In genomic region chr11:57214494-57214893, GRCh38 we compare ENCODE assay signal across 11 cellular contexts. TPM values are rescaled to one million over a fixed set of nuclear protein-coding genes. Genes with fewer than 3 reads are reported as not detected.
DNase-seq lines count a peak whose midpoint lies in the region; ATAC-seq and TF ChIP-seq lines count a peak whose summit lies in the region.
"Had no signal": no experiment of that assay in that cellular context is flagged by ENCODE, and none has a peak within 500 bp of the region (broad histone marks: within the 10 kb centered on the region; RNA-seq: fewer than 3 reads in every experiment).

No MANE protein-coding gene starts in this region.

- no peak overlapping the region for H2BK12ac ChIP-seq in H9 (ENCODE audit: insufficient read length, low read depth, low read length)

- no peak for TF ChIP-seq CTCF in esophagus squamous epithelium (IDR thresholded peaks at IDR 0.05)
- no peak for TF ChIP-seq CTCF in stomach (IDR thresholded peaks at IDR 0.05)
- no peak for TF ChIP-seq CTCF in H9 (conservative IDR thresholded peaks at IDR 0.05)

- H3K27ac ChIP-seq in esophagus squamous epithelium (peak overlapping the region in 1 of 4 donors; percentile 16), stomach (peak overlapping the region in 1 of 5 donors; percentile 14), H9 (ENCODE audit: insufficient read length, low read depth, low read length) (no peak overlapping the region)

- no peak overlapping the region for H3K4me3 Mint-ChIP-seq in H9

- H3K18ac ChIP-seq in H9 (ENCODE audit: insufficient read length, low read depth, low read length): no peak overlapping the region

- peaks cover 2% of the 10 kb centered on the region for H3K27me3 Mint-ChIP-seq in H9 (ENCODE audit: low read depth)

- no peak overlapping the region for H3K4ac ChIP-seq in H9 (ENCODE audit: low read depth, low read length)

- H2BK120ac ChIP-seq in H9 (ENCODE audit: low read depth, low read length, poor library complexity, severe bottlenecking): no peak overlapping the region

- H4K5ac ChIP-seq in H9 (ENCODE audit: insufficient read length, low read depth, low read length): no peak overlapping the region

- H4K91ac ChIP-seq in H9 (ENCODE audit: insufficient read length, low read depth, low read length): no peak overlapping the region

- DNase-seq in EL (peak; percentile 79), fibroblast of the conjunctiva (ENCODE audit: low read depth) (peak; percentile 45), NCI-H146 treated with DMSO at 0.1 percent for 48 hours (lab: John Stamatoyannopoulos, UW; ENCODE audit: unreplicated experiment) (no peak), esophagus squamous epithelium (lab: John Stamatoyannopoulos, UW) (no peak), stomach (no peak), H9 (no peak)
- DNase-seq: activated naive CD4-positive, alpha-beta T cell treated with Interleukin-2 at 50 U/mL for 16 hours; NCI-H1436 had no signal

- no peaks in the 10 kb centered on the region for H3K9me3 Mint-ChIP-seq in H9

- no peak overlapping the region for H2BK15ac ChIP-seq in H9 (ENCODE audit: low read depth, low read length)

- no peak for TF ChIP-seq POLR2A in esophagus squamous epithelium (IDR thresholded peaks at IDR 0.05)
- no peak for TF ChIP-seq POLR2A in stomach (IDR thresholded peaks at IDR 0.05)

- H2AFZ ChIP-seq in neuron (ENCODE audit: low read depth, low read length) (peak overlapping the region; percentile 6), H9 (ENCODE audit: low read length) (no peak overlapping the region)

- no peak overlapping the region for H3K27ac Mint-ChIP-seq in H9

- no peaks in the 10 kb centered on the region for H3K79me2 ChIP-seq in H9 (ENCODE audit: insufficient read depth, low read length)

- TF ChIP-seq EP300 in stomach (IDR thresholded peaks at IDR 0.05): no peak

- no peak overlapping the region for H2BK5ac ChIP-seq in H9 (ENCODE audit: insufficient read length, low read length)

- no peak overlapping the region for H3K23ac ChIP-seq in H9 (ENCODE audit: insufficient read length, low read depth, low read length)

- 22 to 50% methylated on average over 3 of the region's 3 CpGs for WGBS in esophagus squamous epithelium, 2 donors
- 49 to 54% (median 51%) methylated on average over 3 of the region's 3 CpGs for WGBS in stomach, 5 donors
- no CpG with 5 or more reads among the region's 3 CpGs for WGBS in H9 (ENCODE audit: extremely low coverage, insufficient read length, low lambda C conversion rate)

- no peaks in the 10 kb centered on the region for H3K36me3 ChIP-seq in neuron (ENCODE audit: insufficient read depth, low read length)
- H3K36me3 ChIP-seq in esophagus squamous epithelium: no peaks in the 10 kb centered on the region
- no peaks in the 10 kb centered on the region for H3K36me3 ChIP-seq in stomach

- H2BK20ac ChIP-seq in H9 (ENCODE audit: low read depth, low read length, poor library complexity, severe bottlenecking): no peak overlapping the region

- H3K27me3 ChIP-seq in neuron (ENCODE audit: insufficient read depth, low read length) (no peaks in the 10 kb centered on the region), esophagus squamous epithelium (peaks cover 0 to 11% (median 0%) of the 10 kb centered on the region in 4 donors), stomach (peaks cover 0 to 3% (median 0%) of the 10 kb centered on the region in 3 donors), H9 (ENCODE audit: insufficient read depth, low read length) (no peaks in the 10 kb centered on the region)

- H3K14ac ChIP-seq in H9 (ENCODE audit: insufficient read depth, low read length): no peak overlapping the region

- no peaks in the 10 kb centered on the region for H3K23me2 ChIP-seq in H9 (ENCODE audit: insufficient read length, low read depth, low read length, poor library complexity, severe bottlenecking)

- H3T11ph ChIP-seq in H9 (ENCODE audit: low read length): no peak overlapping the region

- intact Hi-C loops in esophagus squamous epithelium (cut with DNase I) (no loop called here), stomach (cut with DNase I; ENCODE audit: low total_unique reads) (no loop called here)

- no peaks in the 10 kb centered on the region for H3K36me3 Mint-ChIP-seq in H9 (ENCODE audit: insufficient read depth in 1 of 3, low read depth in 3 of 3)

- peak; percentile 87 for ATAC-seq in SK-N-SH treated with all-trans-retinoic acid at 6 μM for 48 hours

- no peaks in the 10 kb centered on the region for H3K79me1 ChIP-seq in H9 (ENCODE audit: insufficient read depth, low read depth, low read length, poor library complexity, severe bottlenecking)

- no peak overlapping the region for H3K9ac ChIP-seq in H9 (ENCODE audit: extremely low read depth, insufficient read length, low read length)

- H3K9me3 ChIP-seq in neuron (ENCODE audit: low read length) (no peaks in the 10 kb centered on the region), esophagus squamous epithelium (no peaks in the 10 kb centered on the region), stomach (no peaks in the 10 kb centered on the region), H9 (ENCODE audit: control insufficient read depth, low read depth, low read length) (no peaks in the 10 kb centered on the region)

- H4K20me1 ChIP-seq in H9 (ENCODE audit: control insufficient read depth, insufficient read depth, insufficient read length): no peaks in the 10 kb centered on the region

- H3K4me3 ChIP-seq in neuron (ENCODE audit: low read length) (no peak overlapping the region), esophagus squamous epithelium (no peak overlapping the region), stomach (no peak overlapping the region)
- H3K4me3 ChIP-seq: skin epidermis had no signal

- H3K56ac ChIP-seq in H9 (ENCODE audit: insufficient read length, low read depth, low read length): no peak overlapping the region

- peaks cover 15% of the 10 kb centered on the region in 2 experiments for H3K4me1 Mint-ChIP-seq in H9

- no peak overlapping the region for H4K8ac ChIP-seq in H9 (replicated peaks; ENCODE audit: insufficient read length, low read depth, low read length)

- no peak overlapping the region for H3K4me2 ChIP-seq in H9 (ENCODE audit: insufficient read depth, insufficient read length, low read length)

- H3K4me1 ChIP-seq in neuron (ENCODE audit: insufficient read depth, low read length) (peaks cover 50% of the 10 kb centered on the region), esophagus squamous epithelium (peaks cover 0 to 24% (median 14%) of the 10 kb centered on the region in 3 donors), stomach (peaks cover 6 to 27% (median 10%) of the 10 kb centered on the region in 4 donors), H9 (ENCODE audit: insufficient read depth, low read length) (peaks cover 4% of the 10 kb centered on the region; the same call in 1 of the 2 replicates)

- no peak overlapping the region for H2AK5ac ChIP-seq in H9 (ENCODE audit: insufficient read length, low read length)

TF ChIP-seq in SK-N-SH treated with all-trans-retinoic acid at 6 μM for 48 hours, 23 proteins besides CTCF, POLR2A, EP300 and RAD21 (continues in another document):
- TF ChIP-seq ZFP30 (CRISPR knock-in tag; IDR thresholded peaks at IDR 0.05) (no peak), CREB5 (CRISPR knock-in tag; IDR thresholded peaks at IDR 0.05; ENCODE audit: low read depth) (no peak), ZC3H10 (CRISPR knock-in tag; IDR thresholded peaks at IDR 0.05) (no peak), ZNF70 (CRISPR knock-in tag; IDR thresholded peaks at IDR 0.05) (no peak), OSR1 (CRISPR knock-in tag; IDR thresholded peaks at IDR 0.05) (no peak), BACH2 (CRISPR knock-in tag; IDR thresholded peaks at IDR 0.05; ENCODE audit: borderline replicate concordance) (no peak), ARNTL (CRISPR knock-in tag; IDR thresholded peaks at IDR 0.05; ENCODE audit: borderline replicate concordance, low read depth) (no peak), ISL1 (CRISPR knock-in tag; IDR thresholded peaks at IDR 0.05) (no peak), ESRRG (CRISPR knock-in tag; IDR thresholded peaks at IDR 0.05) (no peak), GLIS3 (CRISPR knock-in tag; IDR thresholded peaks at IDR 0.05) (no peak), ZFP3 (CRISPR knock-in tag; IDR thresholded peaks at IDR 0.05) (no peak), ZNF565 (CRISPR knock-in tag; conservative IDR thresholded peaks at IDR 0.05; ENCODE audit: low read depth) (no peak), RARB (CRISPR knock-in tag; IDR thresholded peaks at IDR 0.05) (no peak), SNAI2 (CRISPR knock-in tag; IDR thresholded peaks at IDR 0.05) (no peak)
- TF ChIP-seq, protein P1, sequence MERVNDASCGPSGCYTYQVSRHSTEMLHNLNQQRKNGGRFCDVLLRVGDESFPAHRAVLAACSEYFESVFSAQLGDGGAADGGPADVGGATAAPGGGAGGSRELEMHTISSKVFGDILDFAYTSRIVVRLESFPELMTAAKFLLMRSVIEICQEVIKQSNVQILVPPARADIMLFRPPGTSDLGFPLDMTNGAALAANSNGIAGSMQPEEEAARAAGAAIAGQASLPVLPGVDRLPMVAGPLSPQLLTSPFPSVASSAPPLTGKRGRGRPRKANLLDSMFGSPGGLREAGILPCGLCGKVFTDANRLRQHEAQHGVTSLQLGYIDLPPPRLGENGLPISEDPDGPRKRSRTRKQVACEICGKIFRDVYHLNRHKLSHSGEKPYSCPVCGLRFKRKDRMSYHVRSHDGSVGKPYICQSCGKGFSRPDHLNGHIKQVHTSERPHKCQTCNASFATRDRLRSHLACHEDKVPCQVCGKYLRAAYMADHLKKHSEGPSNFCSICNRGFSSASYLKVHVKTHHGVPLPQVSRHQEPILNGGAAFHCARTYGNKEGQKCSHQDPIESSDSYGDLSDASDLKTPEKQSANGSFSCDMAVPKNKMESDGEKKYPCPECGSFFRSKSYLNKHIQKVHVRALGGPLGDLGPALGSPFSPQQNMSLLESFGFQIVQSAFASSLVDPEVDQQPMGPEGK (CRISPR knock-in tag; IDR thresholded peaks at IDR 0.05; ENCODE audit: borderline replicate concordance): no peak

RNA-seq across cellular contexts. Expression of gene APLNR, which starts 22.6 kb away (rescaled TPM):
- total RNA-seq in esophagus squamous epithelium (1 to 10 TPM in 1 of 4 donors, under 1 TPM in 3; 0.26 to 1.7 (median 0.34) TPM), stomach (10 to 100 TPM in 1 of 5 donors, 1 to 10 TPM in 2, not detected in 2; 2.3 to 12.1 (median 5.1) TPM), H9 (2021) (0.37 and 0.39 TPM in 2 replicates)
- 1 to 10 TPM in 1 of 3 donors, under 1 TPM in 2; 0.43 to 1.1 (median 1.00) TPM for polyA plus RNA-seq in stomach

RNA-seq across cellular contexts. Expression of gene LRRC55, which starts 32.7 kb away (rescaled TPM):
- total RNA-seq in esophagus squamous epithelium: under 1 TPM in 2 of 4 donors, not detected in 2; 0.09 to 0.32 TPM
- total RNA-seq in stomach: under 1 TPM in 1 of 5 donors, not detected in 4; 0.73 TPM
- polyA plus RNA-seq in stomach: under 1 TPM in 1 of 3 donors, not detected in 2; 0.08 TPM
- total RNA-seq in H9 (2021): 0.90 and 1.0 TPM in 2 replicates

Comparison
In these comparisons a context has a peak if more than half of its experiments do, and no peak if none do; other contexts are left out.
1. DNase-seq: peak in EL (single experiment) and fibroblast of the conjunctiva (single experiment); none in NCI-H146 treated with DMSO at 0.1 percent for 48 hours (single experiment), esophagus squamous epithelium (single experiment), stomach (single experiment) and H9 (single experiment).